ENCODE assay signal across 8 cellular contexts in the genomic region with DNA sequence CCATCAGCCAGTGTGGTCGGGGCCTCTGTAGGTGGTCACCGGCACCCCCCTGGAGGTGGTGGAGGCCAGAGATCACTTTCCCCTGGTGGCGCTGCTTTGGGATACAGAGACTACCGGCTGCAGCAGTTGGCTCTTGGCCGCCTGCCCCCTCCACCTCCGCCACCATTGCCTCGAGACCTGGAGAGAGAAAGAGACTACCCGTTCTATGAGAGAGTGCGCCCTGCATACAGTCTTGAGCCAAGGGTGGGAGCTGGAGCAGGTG. TPM values are rescaled to one million over a fixed set of nuclear protein-coding genes. Genes with fewer than 3 reads are reported as not detected.
DNase-seq lines count a peak whose midpoint lies in the region; ATAC-seq and TF ChIP-seq lines count a peak whose summit lies in the region.

No MANE protein-coding gene starts in this region.

- H3K9ac ChIP-seq in colonic mucosa (ENCODE audit: low read depth in 2 of 2, low read length in 2 of 2): peak overlapping the region; percentile 85 to 98

- no peaks in the 10 kb centered on the region for H3K27me3 ChIP-seq in ACC112 (ENCODE audit: insufficient read depth, low read length)
- no peaks in the 10 kb centered on the region for H3K27me3 ChIP-seq in HAP-1 (ENCODE audit: low read depth)
- no peaks in the 10 kb centered on the region for H3K27me3 ChIP-seq in colonic mucosa

- intact Hi-C loops in colonic mucosa (cut with DNase I): loop anchor here (5.0 kb wide), 1 partner anchor 67 kb away; a partner anchor contains a TSS

- H3K36me3 ChIP-seq in ACC112 (ENCODE audit: insufficient read depth, low read length) (peaks cover 39% of the 10 kb centered on the region), HAP-1 (replicated peaks) (peaks cover 49% of the 10 kb centered on the region), colonic mucosa (no peaks in the 10 kb centered on the region), mesodermal cell (ENCODE audit: control insufficient read depth, insufficient read depth, low read length) (peaks cover 37% of the 10 kb centered on the region)

- WGBS in mesodermal cell (ENCODE audit: insufficient coverage in 2 of 2), 2 experiments: 0 to 10% methylated on average over 5 to 8 of the region's 9 CpGs

- peak overlapping the region; percentile 99; the same call in 1 of the 2 replicates for H3K27ac ChIP-seq in ACC112 (ENCODE audit: low read depth, low read length)
- peak overlapping the region; percentile 99 for H3K27ac ChIP-seq in colonic mucosa
- peak overlapping the region; percentile 97 for H3K27ac ChIP-seq in mesodermal cell (ENCODE audit: low read depth, low read length, severe bottlenecking)

- H3K4me1 ChIP-seq in ACC112 (ENCODE audit: control insufficient read depth, insufficient read depth, low read length, unreplicated experiment) (peaks cover 42% of the 10 kb centered on the region), HAP-1 (peaks cover 37% of the 10 kb centered on the region), colonic mucosa (peaks cover 21% of the 10 kb centered on the region), mesodermal cell (ENCODE audit: control insufficient read depth, insufficient read depth, low read length, poor library complexity, severe bottlenecking) (peaks cover 41% of the 10 kb centered on the region)

- DNase-seq in HAP-1 (ENCODE audit: low spot score in 2 of 2) (peak in 1 of 2 experiments; percentile 35), colonic mucosa (no peak), KG1 (lab: John Stamatoyannopoulos, UW) (no peak)

- peak overlapping the region; percentile 18 for H2AFZ ChIP-seq in ACC112 (ENCODE audit: low read length, unreplicated experiment)

- in situ Hi-C loops in HAP-1 (cut with MboI; ENCODE audit: low sequenced_read_pairs): no loop called here

- ATAC-seq in GM18868 (IDR thresholded peaks at IDR 0.05; ENCODE audit: unreplicated experiment) (no peak), HG03520 (IDR thresholded peaks at IDR 0.05; ENCODE audit: unreplicated experiment) (no peak), HG03571 (IDR thresholded peaks at IDR 0.05; ENCODE audit: unreplicated experiment) (no peak)

- no peak for TF ChIP-seq CTCF in colonic mucosa (IDR thresholded peaks at IDR 0.05)

- H3K79me2 ChIP-seq in ACC112 (ENCODE audit: control insufficient read depth, insufficient read depth, low read length, unreplicated experiment): peaks cover 57% of the 10 kb centered on the region

- H3K9me3 ChIP-seq in HAP-1 (no peaks in the 10 kb centered on the region), colonic mucosa (no peaks in the 10 kb centered on the region), mesodermal cell (ENCODE audit: control insufficient read depth, low read length) (no peaks in the 10 kb centered on the region)

- peak overlapping the region; percentile 84 for H3K4me3 ChIP-seq in ACC112 (ENCODE audit: low read depth, low read length)
- peak overlapping the region; percentile 97 for H3K4me3 ChIP-seq in HAP-1
- H3K4me3 ChIP-seq in colonic mucosa: peak overlapping the region; percentile 85
- H3K4me3 ChIP-seq in mesodermal cell (ENCODE audit: extremely low read depth, insufficient read depth, low read length, poor library complexity, severe bottlenecking): peak overlapping the region; percentile 95

RNA-seq across cellular contexts. Expression of a gene that starts 1.0 kb away (rescaled TPM):
- 10 to 100 TPM; 24.1 to 35.9 TPM for total RNA-seq in colonic mucosa
- polyA plus RNA-seq in mesodermal cell (2013, experiment 1 of 2): 10.4 TPM
- polyA plus RNA-seq in mesodermal cell (2013, experiment 2 of 2): 8.1 TPM

RNA-seq across cellular contexts. Expression of a gene that starts 50.7 kb away (rescaled TPM):
- 1 to 10 TPM in 1 of 2 donors, under 1 TPM in 1; 0.79 to 2.0 TPM for total RNA-seq in colonic mucosa
- polyA plus RNA-seq in mesodermal cell (2013, experiment 1 of 2): 6.6 TPM
- polyA plus RNA-seq in mesodermal cell (2013, experiment 2 of 2): 5.8 TPM
